8 cellular contexts compared by ENCODE assay signal in genomic region chr9:19230356-19231125, GRCh38. TPM values are rescaled to one million over a fixed set of nuclear protein-coding genes. Genes with fewer than 3 reads are reported as not detected.
DNase-seq lines count a peak whose midpoint lies in the region; ATAC-seq and TF ChIP-seq lines count a peak whose summit lies in the region.

Gene DENND4C (plus strand): TSS chr9:19230693. CDS start chr9:19276175, 45,482 bp downstream.

- peaks cover 7% of the 10 kb centered on the region for H4K20me1 ChIP-seq in neural cell (ENCODE audit: insufficient read depth)

- DNase-seq in EL (peak; percentile 90), RPMI8226 (peak; percentile 91), fibroblast of the conjunctiva (ENCODE audit: low read depth) (peak; percentile 63), stomach (peak; percentile 89)
- peak; percentile 72 for DNase-seq in activated T-helper 9 cell treated with anti-CD3 and anti-CD28 coated beads, Interleukin-2, amount 50 U/mL, for 16 hours (ENCODE audit: low read depth)

- H3K9me3 ChIP-seq in KOPT-K1 (ENCODE audit: insufficient read depth, low read length, poor library complexity, severe bottlenecking) (no peaks in the 10 kb centered on the region), neural cell (ENCODE audit: low read length) (no peaks in the 10 kb centered on the region), stomach (no peaks in the 10 kb centered on the region)

- peaks cover 35% of the 10 kb centered on the region for H3K79me2 ChIP-seq in neural cell (replicated peaks; ENCODE audit: insufficient read depth, low read length)

- peak; percentile 38 for TF ChIP-seq EP300 in neural cell (conservative IDR thresholded peaks at IDR 0.05; ENCODE audit: poor library complexity, severe bottlenecking)
- TF ChIP-seq EP300 in stomach (IDR thresholded peaks at IDR 0.05), result no peak

- H2AFZ ChIP-seq in neural cell (ENCODE audit: low read depth, low read length), result peak within 1 kb of the TSS; percentile 85

- no peaks in the 10 kb centered on the region for H3F3A ChIP-seq in neural cell (ENCODE audit: insufficient read depth, low read length, poor library complexity, severe bottlenecking)

- intact Hi-C loops in stomach (cut with DNase I; ENCODE audit: low total_unique reads), result no loop called here

- H3K36me3 ChIP-seq in KOPT-K1 (ENCODE audit: insufficient read depth, low read length), result no peaks in the 10 kb centered on the region
- no peaks in the 10 kb centered on the region for H3K36me3 ChIP-seq in neural cell (ENCODE audit: insufficient read depth, low read length)
- no peaks in the 10 kb centered on the region for H3K36me3 ChIP-seq in stomach

- 0 to 1% (median 1%) methylated on average over 35 to 81 of the region's 86 CpGs for WGBS in stomach, 5 donors

- no peaks in the 10 kb centered on the region for H3K9me2 ChIP-seq in neural cell (ENCODE audit: insufficient read depth, low read length)

- H3K27ac ChIP-seq in KOPT-K1 (ENCODE audit: low read depth, low read length, poor library complexity, severe bottlenecking) (peak within 1 kb of the TSS; percentile 81), neural cell (ENCODE audit: low read length) (peak within 1 kb of the TSS; percentile 88), stomach (peak within 1 kb of the TSS; percentile 95 to 100 (median 97))

- TF ChIP-seq POLR2A in stomach (IDR thresholded peaks at IDR 0.05), result peak in 1 of 4 donors; percentile 48

- H3K4me1 ChIP-seq in stomach, result peaks cover 16 to 37% (median 27%) of the 10 kb centered on the region in 4 donors

- TF ChIP-seq RAD21 in neural cell (conservative IDR thresholded peaks at IDR 0.05), result peak; percentile 43

- H3K27me3 ChIP-seq in neural cell (ENCODE audit: insufficient read depth, low read depth, low read length) (no peaks in the 10 kb centered on the region), stomach (no peaks in the 10 kb centered on the region)

- peak within 1 kb of the TSS; percentile 90 for H3K9ac ChIP-seq in neural cell (ENCODE audit: low read length)

- TF ChIP-seq CTCF in neural cell (IDR thresholded peaks at IDR 0.05; ENCODE audit: poor library complexity, severe bottlenecking) (peak; percentile 64), stomach (IDR thresholded peaks at IDR 0.05) (peak in 2 of 7 experiments; percentile 9 to 27)

- H3K4me2 ChIP-seq in neural cell (ENCODE audit: low read length), result peak within 1 kb of the TSS; percentile 91

- H3K4me3 ChIP-seq in neural cell (ENCODE audit: low read length), result peak within 1 kb of the TSS; percentile 98
- peak within 1 kb of the TSS; percentile 68 to 98 (median 88) for H3K4me3 ChIP-seq in stomach

- peak; percentile 70 for ATAC-seq in GM21786 (IDR thresholded peaks at IDR 0.05; ENCODE audit: unreplicated experiment)

TF ChIP-seq in neural cell, 6 proteins besides CTCF, POLR2A, EP300 and RAD21:
- TF ChIP-seq SMC3 (conservative IDR thresholded peaks at IDR 0.05; ENCODE audit: poor library complexity) (peak; percentile 48), TAF1 (IDR thresholded peaks at IDR 0.05; ENCODE audit: low read depth) (peak; percentile 57), REST (IDR thresholded peaks at IDR 0.05; ENCODE audit: borderline replicate concordance) (peak; percentile 79), MXI1 (conservative IDR thresholded peaks at IDR 0.05; ENCODE audit: poor library complexity, severe bottlenecking) (peak; percentile 72), POLR2AphosphoS5 (IDR thresholded peaks at IDR 0.05) (peak; percentile 87), EZH2 (IDR thresholded peaks at IDR 0.05; ENCODE audit: borderline replicate concordance, insufficient read depth, low read length, poor library complexity, severe bottlenecking) (no peak)

RNA-seq across cellular contexts. Expression of gene DENND4C, which starts in this region (rescaled TPM):
- polyA plus RNA-seq in neural cell (41.9 and 51.8 TPM in 2 replicates), stomach (1 to 10 TPM; 6.3 to 9.3 (median 7.7) TPM)
- polyA minus RNA-seq in neural cell, result 103 and 109 TPM in 2 replicates
- 100 to 1,000 TPM in 2 of 5 donors, 10 to 100 TPM in 3; 46.0 to 226 (median 63.5) TPM for total RNA-seq in stomach

Comparison
In these comparisons a context has a peak if more than half of its experiments do, and no peak if none do; other contexts are left out.
1. Peak in every context shown above with its lines: DNase-seq, ATAC-seq, H3K4me3 ChIP-seq and H3K27ac ChIP-seq.